8 cellular contexts compared by ENCODE assay signal in genomic region chr5:177303121-177303924, GRCh38. TPM values are rescaled to one million over a fixed set of nuclear protein-coding genes. Genes with fewer than 3 reads are reported as not detected.
A peak's percentile ranks its signal among the peaks of the same experiment; 100 is the strongest.
DNase-seq lines count a peak whose midpoint lies in the region; ATAC-seq, FAIRE-seq and TF ChIP-seq lines count a peak whose summit lies in the region.

PRELID1 (plus strand) TSS chr5:177303799; CDS start chr5:177303986, 187 bp downstream.
RAB24 (minus strand) TSS chr5:177303719; CDS start chr5:177303288, 431 bp downstream.

- H3K4me3 ChIP-seq in MM.1S (ENCODE audit: low read length) (peak within 1 kb of the TSS; percentile 98), SU-DHL-6 (ENCODE audit: insufficient read depth, low read length, poor library complexity, severe bottlenecking) (peak within 1 kb of the TSS; percentile 77), parathyroid adenoma (ENCODE audit: low read depth, low read length) (peak within 1 kb of the TSS; percentile 77), tibial artery (peak within 1 kb of the TSS; percentile 81 to 95)

- H3K27ac ChIP-seq in MM.1S (ENCODE audit: low read length) (peak within 1 kb of the TSS; percentile 93), SU-DHL-6 (ENCODE audit: low read depth, low read length) (peak within 1 kb of the TSS; percentile 75), parathyroid adenoma (peak within 1 kb of the TSS; percentile 64), tibial artery (peak within 1 kb of the TSS; percentile 81 to 88)

- no peaks in the 10 kb centered on the region for H3K27me3 Mint-ChIP-seq in activated naive CD8-positive, alpha-beta T cell treated with anti-CD3 and anti-CD28 coated beads for 36 hours

- no peak for FAIRE-seq in H54 (lab: Jason Lieb, UNC)

- peak; percentile 84 for ATAC-seq in Right ventricle myocardium inferior

- H3K4me2 ChIP-seq in MM.1S (ENCODE audit: low read depth, low read length) (peak within 1 kb of the TSS; percentile 95), SU-DHL-6 (ENCODE audit: low read depth, low read length, poor library complexity, severe bottlenecking) (peak within 1 kb of the TSS; percentile 74), parathyroid adenoma (ENCODE audit: low read length) (peak within 1 kb of the TSS; percentile 89)

- H3K9me2 ChIP-seq in MM.1S (replicated peaks; ENCODE audit: insufficient read depth, low read length): no peaks in the 10 kb centered on the region
- no peaks in the 10 kb centered on the region for H3K9me2 ChIP-seq in SU-DHL-6 (replicated peaks; ENCODE audit: insufficient read depth, low read length)

- H3F3A ChIP-seq in MM.1S (ENCODE audit: insufficient read depth, low read length) (peaks cover 80% of the 10 kb centered on the region), SU-DHL-6 (ENCODE audit: insufficient read depth) (peaks cover 58% of the 10 kb centered on the region)

- H3K9ac ChIP-seq in MM.1S (ENCODE audit: low read length) (peak within 1 kb of the TSS; percentile 99), SU-DHL-6 (ENCODE audit: low read length) (peak within 1 kb of the TSS; percentile 87), parathyroid adenoma (peak within 1 kb of the TSS; percentile 85)

- H3K79me2 ChIP-seq in MM.1S (ENCODE audit: low read length) (peaks cover 74% of the 10 kb centered on the region), SU-DHL-6 (ENCODE audit: insufficient read depth, low read length) (peaks cover 23% of the 10 kb centered on the region), parathyroid adenoma (peaks cover 7% of the 10 kb centered on the region)

- intact Hi-C loops in Right ventricle myocardium inferior (cut with DNase I): loop anchor here (5.0 kb wide), 2 partner anchors 64 to 191 kb away; no protein-coding TSS in a partner anchor
- intact Hi-C loops in tibial artery (cut with DNase I; ENCODE audit: low total_unique reads): loop anchor here (10.0 kb wide), 1 partner anchor 189 kb away; no protein-coding TSS in a partner anchor

- no peaks in the 10 kb centered on the region for H3K9me3 Mint-ChIP-seq in activated naive CD8-positive, alpha-beta T cell treated with anti-CD3 and anti-CD28 coated beads for 36 hours

- peak; percentile 67 for TF ChIP-seq POLR2A in H54 (IDR thresholded peaks at IDR 0.05; ENCODE audit: low read depth, low read length)

- peak within 1 kb of the TSS; percentile 93 for H3K4me3 Mint-ChIP-seq in activated naive CD8-positive, alpha-beta T cell treated with anti-CD3 and anti-CD28 coated beads for 36 hours

- H3K9me3 ChIP-seq in MM.1S (replicated peaks; ENCODE audit: insufficient read depth, low read length) (no peaks in the 10 kb centered on the region), SU-DHL-6 (ENCODE audit: insufficient read depth, low read length) (no peaks in the 10 kb centered on the region), parathyroid adenoma (ENCODE audit: control insufficient read depth, low read length) (no peaks in the 10 kb centered on the region), tibial artery (no peaks in the 10 kb centered on the region)

- no peaks in the 10 kb centered on the region for H3K36me3 ChIP-seq in MM.1S (replicated peaks; ENCODE audit: insufficient read depth, low read length)
- H3K36me3 ChIP-seq in SU-DHL-6 (ENCODE audit: low read length): 0 out of 2 replicates have a peak, but pooled peaks cover 2% of the 10 kb centered on the region
- no peaks in the 10 kb centered on the region for H3K36me3 ChIP-seq in parathyroid adenoma (ENCODE audit: control insufficient read depth, insufficient read depth, low read length)
- peaks cover 0 to 31% (median 22%) of the 10 kb centered on the region in 3 donors for H3K36me3 ChIP-seq in tibial artery

- H3K36me3 Mint-ChIP-seq in activated naive CD8-positive, alpha-beta T cell treated with anti-CD3 and anti-CD28 coated beads for 36 hours: peaks cover 40% of the 10 kb centered on the region

- peak; percentile 32 for TF ChIP-seq CTCF in MM.1S (IDR thresholded peaks at IDR 0.05; ENCODE audit: low read length)
- peak; percentile 21 for TF ChIP-seq CTCF in SU-DHL-6 (IDR thresholded peaks at IDR 0.05; ENCODE audit: insufficient read depth, low read length, poor library complexity, severe bottlenecking)
- peak; percentile 50 for TF ChIP-seq CTCF in parathyroid adenoma (IDR thresholded peaks at IDR 0.05)
- TF ChIP-seq CTCF in tibial artery (IDR thresholded peaks at IDR 0.05): peak; percentile 21 to 28

- H3K4me1 ChIP-seq in MM.1S (ENCODE audit: low read length) (peaks cover 42% of the 10 kb centered on the region), parathyroid adenoma (peaks cover 30% of the 10 kb centered on the region), tibial artery (peaks cover 0 to 52% (median 33%) of the 10 kb centered on the region in 4 donors)

- H4K20me1 ChIP-seq in MM.1S (ENCODE audit: insufficient read depth, low read length) (0 out of 2 replicates have a peak, but pooled peaks cover 7% of the 10 kb centered on the region), SU-DHL-6 (ENCODE audit: low read depth, low read length) (no peaks in the 10 kb centered on the region)

- H2AFZ ChIP-seq in MM.1S (ENCODE audit: low read length) (peak within 1 kb of the TSS; percentile 59), SU-DHL-6 (ENCODE audit: low read depth, low read length, severe bottlenecking) (peak within 1 kb of the TSS; percentile 49), parathyroid adenoma (peak within 1 kb of the TSS; percentile 99)

- peaks cover 63% of the 10 kb centered on the region for H3K4me1 Mint-ChIP-seq in activated naive CD8-positive, alpha-beta T cell treated with anti-CD3 and anti-CD28 coated beads for 36 hours

- no peaks in the 10 kb centered on the region for H3K27me3 ChIP-seq in MM.1S (replicated peaks; ENCODE audit: insufficient read depth, low read length)
- H3K27me3 ChIP-seq in SU-DHL-6 (ENCODE audit: low read length): no peaks in the 10 kb centered on the region
- H3K27me3 ChIP-seq in parathyroid adenoma (ENCODE audit: control insufficient read depth, insufficient read depth, low read length): no peaks in the 10 kb centered on the region
- H3K27me3 ChIP-seq in tibial artery: no peaks in the 10 kb centered on the region

- peak; percentile 97 for DNase-seq in GM03348 (ENCODE audit: low spot score)
- DNase-seq in H54 (ENCODE audit: insufficient read length, low spot score): peak; percentile 78
- DNase-seq in MM.1S: peak; percentile 88
- peak; percentile 91 for DNase-seq in activated naive CD8-positive, alpha-beta T cell treated with anti-CD3 and anti-CD28 coated beads for 36 hours
- DNase-seq in Right ventricle myocardium inferior (ENCODE audit: missing footprints): peak; percentile 96
- peak; percentile 86 to 91 for DNase-seq in tibial artery

- H3K27ac Mint-ChIP-seq in activated naive CD8-positive, alpha-beta T cell treated with anti-CD3 and anti-CD28 coated beads for 36 hours: peak within 1 kb of the TSS; percentile 84

RNA-seq across cellular contexts. Expression of gene PRELID1, which starts in this region (rescaled TPM):
- 100 to 1,000 TPM; 311 to 315 TPM for total RNA-seq in activated naive CD8-positive, alpha-beta T cell treated with anti-CD3 and anti-CD28 coated beads for 36 hours
- total RNA-seq in Right ventricle myocardium inferior: 34.1 TPM

RNA-seq across cellular contexts. Expression of gene RAB24, which starts in this region (rescaled TPM):
- 10 to 100 TPM; 26.8 to 29.9 TPM for total RNA-seq in activated naive CD8-positive, alpha-beta T cell treated with anti-CD3 and anti-CD28 coated beads for 36 hours
- total RNA-seq in Right ventricle myocardium inferior: 18.9 TPM

Comparison
In these comparisons a context has a peak if more than half of its experiments do, and no peak if none do; other contexts are left out.
1. Peak in every context shown above with its lines: DNase-seq, ATAC-seq, H3K4me3 ChIP-seq and H3K27ac ChIP-seq.
2. H2AFZ ChIP-seq: peak in every context shown above with its lines; median percentile 99 in parathyroid adenoma; 59 in MM.1S; 49 in SU-DHL-6.